29 cellular contexts compared by ENCODE assay signal in genomic region chr6:87259791-87260190, GRCh38.
DNase-seq lines count a peak whose midpoint lies in the region; ATAC-seq, FAIRE-seq and TF ChIP-seq lines count a peak whose summit lies in the region.
"Had no signal": no experiment of that assay in that cellular context is flagged by ENCODE, and none has a peak within 500 bp of the region (broad histone marks: within the 10 kb centered on the region; RNA-seq: fewer than 3 reads in every experiment).

No MANE protein-coding gene starts in this region.

- peaks cover 26 to 43% of the 10 kb centered on the region in 2 donors for H3K36me3 Mint-ChIP-seq in activated T-cell treated with anti-CD3 and anti-CD28 coated beads, Interleukin-2, amount 50 U/mL, for 72 hours (ENCODE audit: insufficient read depth in 2 of 2)
- peaks cover 62% of the 10 kb centered on the region for H3K36me3 Mint-ChIP-seq in activated T-cell treated with anti-CD3 and anti-CD28 coated beads, Interleukin-2, amount 50 U/mL, for 4 hours (ENCODE audit: insufficient read depth)
- H3K36me3 Mint-ChIP-seq in CD4-positive, CD25-positive, alpha-beta regulatory T cell = peaks cover 40% of the 10 kb centered on the region

- H3K79me2 ChIP-seq in GM12878 (ENCODE audit: control insufficient read depth, insufficient read depth, low read length) = no peaks in the 10 kb centered on the region

- no peak for DNase-seq in activated T-cell treated with anti-CD3 and anti-CD28 coated beads, Interleukin-2, amount 50 U/mL, for 72 hours
- DNase-seq in activated T-cell treated with anti-CD3 and anti-CD28 coated beads, Interleukin-2, amount 50 U/mL, for 4 hours = no peak
- DNase-seq in CD4-positive, CD25-positive, alpha-beta regulatory T cell = no peak
- DNase-seq in GM19239 (ENCODE audit: insufficient read length, low spot score) = no peak
- no peak for DNase-seq in GM12878 (ENCODE audit: low read depth, low spot score)
- DNase-seq in left lobe of liver (ENCODE audit: low spot score) = no peak
- no peak for DNase-seq in pons (ENCODE audit: low spot score)
- DNase-seq: AML-193; Caco-2; CD8-positive, alpha-beta T cell; DMS79 treated with DMSO at 0.1 percent for 48 hours; GF-D8; GM23248; H9; HFFc6; IMR-90; NCI-H1048; NCI-H1417; NCI-H1694; NCI-H2029 treated with DMSO at 0.1 percent for 48 hours; NCI-H2171; NCI-H226; NCI-H510A; NCI-H69; SHP77 had no signal

- H3K27ac ChIP-seq in CD4-positive, CD25-positive, alpha-beta regulatory T cell (ENCODE audit: insufficient read depth, low read length, poor library complexity, severe bottlenecking) = no peak overlapping the region
- no peak overlapping the region for H3K27ac ChIP-seq in GM12878 (ENCODE audit: control insufficient read depth, insufficient read depth)
- H3K27ac ChIP-seq: BLaER1 treated with 17β-estradiol and CSF1 and Interleukin-3, amounts not matched to agents 10 nM and 100 nM; GM23248; KMS-11; RWPE1 had no signal

- peaks cover 11% of the 10 kb centered on the region for H3K4me1 Mint-ChIP-seq in activated T-cell treated with anti-CD3 and anti-CD28 coated beads, Interleukin-2, amount 50 U/mL, for 72 hours (ENCODE audit: low read depth)
- peaks cover 17% of the 10 kb centered on the region for H3K4me1 Mint-ChIP-seq in activated T-cell treated with anti-CD3 and anti-CD28 coated beads, Interleukin-2, amount 50 U/mL, for 4 hours (ENCODE audit: low read depth)
- H3K4me1 Mint-ChIP-seq in CD4-positive, CD25-positive, alpha-beta regulatory T cell = peaks cover 12 to 24% (median 18%) of the 10 kb centered on the region in 4 donors

- H3K9ac ChIP-seq in GM12878 (ENCODE audit: control insufficient read depth, insufficient read depth, low read length) = no peak overlapping the region
- H3K9ac ChIP-seq: BLaER1 treated with 17β-estradiol and CSF1 and Interleukin-3, amounts not matched to agents 10 nM and 100 nM; GM23248; KMS-11 had no signal

- H2AFZ ChIP-seq in GM12878 (ENCODE audit: control insufficient read depth, low read depth, low read length) = no peak overlapping the region
- H2AFZ ChIP-seq: GM23248 had no signal

- TF ChIP-seq CTCF in GM12878 (IDR thresholded peaks at IDR 0.05 in 2 of 3, conservative IDR thresholded peaks at IDR 0.05 in 1 of 3; ENCODE audit: control insufficient read depth in 2 of 3, extremely low read depth in 1 of 3, insufficient read depth in 1 of 3, low read depth in 3 of 3, low read length in 3 of 3) = no peak

- RAD21 ChIA-PET in GM12878 (lab: Charles Lee; ENCODE audit: unreplicated experiment) = no interaction called here

- SMC1A ChIA-PET in GM12878 (lab: Charles Lee; ENCODE audit: uncharacterized antibody, unreplicated experiment) = no interaction called here

- no peak for TF ChIP-seq EP300 in GM12878 (IDR thresholded peaks at IDR 0.05; ENCODE audit: borderline replicate concordance in 1 of 2, control insufficient read depth in 1 of 2, low read depth in 2 of 2, low read length in 2 of 2)

- no peaks in the 10 kb centered on the region for H3K27me3 Mint-ChIP-seq in activated T-cell treated with anti-CD3 and anti-CD28 coated beads, Interleukin-2, amount 50 U/mL, for 72 hours (ENCODE audit: low read depth)
- H3K27me3 Mint-ChIP-seq in activated T-cell treated with anti-CD3 and anti-CD28 coated beads, Interleukin-2, amount 50 U/mL, for 4 hours (ENCODE audit: low read depth) = no peaks in the 10 kb centered on the region
- H3K27me3 Mint-ChIP-seq in CD4-positive, CD25-positive, alpha-beta regulatory T cell = no peaks in the 10 kb centered on the region

- H3K4me1 ChIP-seq in CD4-positive, CD25-positive, alpha-beta regulatory T cell (ENCODE audit: control insufficient read depth, insufficient read depth, low read length, poor library complexity, severe bottlenecking) = no peaks in the 10 kb centered on the region
- no peaks in the 10 kb centered on the region; the same call in 1 of the 2 replicates for H3K4me1 ChIP-seq in GM12878 (ENCODE audit: control insufficient read depth, insufficient read depth, low read length)
- H3K4me1 ChIP-seq: BLaER1 treated with 17β-estradiol and CSF1 and Interleukin-3, amounts not matched to agents 10 nM and 100 nM; Caco-2 had no signal

- no peak overlapping the region for H3K4me3 ChIP-seq in CD4-positive, CD25-positive, alpha-beta regulatory T cell (ENCODE audit: low read depth, low read length)
- H3K4me3 ChIP-seq in GM12878 = no peak overlapping the region
- H3K4me3 ChIP-seq: BLaER1 treated with 17β-estradiol and CSF1 and Interleukin-3, amounts not matched to agents 10 nM and 100 nM; GM23248 had no signal

- in situ Hi-C loops in GM12878 (cut with MboI) = no loop called here

- CTCF ChIA-PET in GM12878 (lab: Yijun Ruan, JAX) = no interaction called here

- POLR2A ChIA-PET in GM12878 (lab: Charles Lee) = no interaction called here

- peak overlapping the region; percentile 12 for H3K27ac Mint-ChIP-seq in activated T-cell treated with anti-CD3 and anti-CD28 coated beads, Interleukin-2, amount 50 U/mL, for 72 hours
- H3K27ac Mint-ChIP-seq in CD4-positive, CD25-positive, alpha-beta regulatory T cell = peak overlapping the region in 2 of 3 donors; percentile 18 to 63
- H3K27ac Mint-ChIP-seq: CD8-positive, alpha-beta T cell; H9; HFFc6 had no signal

- H4K20me1 ChIP-seq in GM12878 (ENCODE audit: control insufficient read depth, insufficient read depth) = no peaks in the 10 kb centered on the region
- H4K20me1 ChIP-seq: BLaER1 treated with 17β-estradiol and CSF1 and Interleukin-3, amounts not matched to agents 10 nM and 100 nM had no signal

- no peak overlapping the region for H3K4me2 ChIP-seq in GM12878 (ENCODE audit: control insufficient read depth, insufficient read depth)
- H3K4me2 ChIP-seq: BLaER1 treated with 17β-estradiol and CSF1 and Interleukin-3, amounts not matched to agents 10 nM and 100 nM; KMS-11 had no signal

- peaks cover 0 to 1% of the 10 kb centered on the region in 2 donors for H3K9me3 Mint-ChIP-seq in activated T-cell treated with anti-CD3 and anti-CD28 coated beads, Interleukin-2, amount 50 U/mL, for 72 hours
- peaks cover 4% of the 10 kb centered on the region for H3K9me3 Mint-ChIP-seq in activated T-cell treated with anti-CD3 and anti-CD28 coated beads, Interleukin-2, amount 50 U/mL, for 4 hours
- peaks cover 0 to 7% (median 0%) of the 10 kb centered on the region in 7 donors for H3K9me3 Mint-ChIP-seq in CD4-positive, CD25-positive, alpha-beta regulatory T cell
- H3K9me3 Mint-ChIP-seq: CD8-positive, alpha-beta T cell; HFFc6 had no signal

- intact Hi-C loops in GM12878 (cut with micrococcal nuclease; ENCODE audit: unreplicated experiment) = no loop called here

- H3K27me3 ChIP-seq in CD4-positive, CD25-positive, alpha-beta regulatory T cell (ENCODE audit: control insufficient read depth, insufficient read depth, low read length) = no peaks in the 10 kb centered on the region
- H3K27me3 ChIP-seq in GM12878 (replicated peaks in 1 of 2; ENCODE audit: control insufficient read depth in 2 of 2, insufficient read depth in 2 of 2, low read length in 1 of 2) = no peaks in the 10 kb centered on the region
- H3K27me3 ChIP-seq: BLaER1 treated with 17β-estradiol and CSF1 and Interleukin-3, amounts not matched to agents 10 nM and 100 nM had no signal

- no peak for ATAC-seq in activated T-cell treated with anti-CD3 and anti-CD28 coated beads, Interleukin-2, amount 50 U/mL, for 72 hours (replicated peaks in 1 of 2)
- ATAC-seq in activated T-cell treated with anti-CD3 and anti-CD28 coated beads, Interleukin-2, amount 50 U/mL, for 4 hours = no peak
- no peak for ATAC-seq in CD4-positive, CD25-positive, alpha-beta regulatory T cell (ENCODE audit: low read depth in 2 of 2)
- ATAC-seq in GM12878 = no peak; the same call in 2 of the 3 replicates
- no peak for ATAC-seq in left lobe of liver
- ATAC-seq: CD8-positive, alpha-beta T cell had no signal

- TSS peak; percentile 1 for BruUV-seq in GM12878 (replicated peaks; lab: Mats Ljungman, UMichigan)

- H3K9me3 ChIP-seq in CD4-positive, CD25-positive, alpha-beta regulatory T cell (ENCODE audit: control insufficient read depth in 2 of 2, low read length in 2 of 2) = no peaks in the 10 kb centered on the region
- H3K9me3 ChIP-seq in GM12878 (replicated peaks; ENCODE audit: control insufficient read depth, insufficient read depth, low read length) = no peaks in the 10 kb centered on the region; the same call in 1 of the 3 replicates
- H3K9me3 ChIP-seq: Caco-2 had no signal

- peaks cover 32% of the 10 kb centered on the region for H3K36me3 ChIP-seq in CD4-positive, CD25-positive, alpha-beta regulatory T cell (ENCODE audit: control insufficient read depth, insufficient read depth, low read length)
- H3K36me3 ChIP-seq in GM12878 (ENCODE audit: control insufficient read depth in 2 of 2, insufficient read depth in 2 of 2, low read length in 1 of 2) = peaks cover 3 to 26% of the 10 kb centered on the region in 2 experiments

- TF ChIP-seq RAD21 in GM12878 (IDR thresholded peaks at IDR 0.05; ENCODE audit: insufficient read depth, low read depth, low read length) = no peak

- TF ChIP-seq POLR2A in GM12878 (IDR thresholded peaks at IDR 0.05; ENCODE audit: low read depth, low read length) = no peak

- WGBS in GM12878 (ENCODE audit: insufficient coverage, insufficient replicate concordance, low lambda C conversion rate, missing lambda C conversion rate) = 75% methylated on average over 7 of the region's 7 CpGs

- peak; percentile 83 for FAIRE-seq in GM19239 (lab: Jason Lieb, UNC)
- no peak for FAIRE-seq in GM12878 (lab: Jason Lieb, UNC)
- FAIRE-seq: A204.1 had no signal

- H3K4me3 Mint-ChIP-seq in activated T-cell treated with anti-CD3 and anti-CD28 coated beads, Interleukin-2, amount 50 U/mL, for 72 hours = no peak overlapping the region
- no peak overlapping the region for H3K4me3 Mint-ChIP-seq in activated T-cell treated with anti-CD3 and anti-CD28 coated beads, Interleukin-2, amount 50 U/mL, for 4 hours
- H3K4me3 Mint-ChIP-seq in CD4-positive, CD25-positive, alpha-beta regulatory T cell = peak overlapping the region in 1 of 4 donors; percentile 68
- H3K4me3 Mint-ChIP-seq: CD8-positive, alpha-beta T cell; H9; HFFc6 had no signal

TF ChIP-seq in GM12878, 131 proteins besides CTCF, POLR2A, EP300 and RAD21:
- no peak for TF ChIP-seq TCF12 (IDR thresholded peaks at IDR 0.05; ENCODE audit: low read depth, low read length)
- peak; percentile 54; the same call in 1 of the 2 replicates for TF ChIP-seq POLR2AphosphoS5 (IDR thresholded peaks at IDR 0.05; ENCODE audit: low read length)
- peak; percentile 76; the same call in 1 of the 2 replicates for TF ChIP-seq POLR2AphosphoS2 (IDR thresholded peaks at IDR 0.05; ENCODE audit: low read depth, low read length)
- no peak for TF ChIP-seq TBL1XR1 (IDR thresholded peaks at IDR 0.05; ENCODE audit: low read depth, low read length)
